ENCODE assay signal across 1 cellular context in the genomic region with DNA sequence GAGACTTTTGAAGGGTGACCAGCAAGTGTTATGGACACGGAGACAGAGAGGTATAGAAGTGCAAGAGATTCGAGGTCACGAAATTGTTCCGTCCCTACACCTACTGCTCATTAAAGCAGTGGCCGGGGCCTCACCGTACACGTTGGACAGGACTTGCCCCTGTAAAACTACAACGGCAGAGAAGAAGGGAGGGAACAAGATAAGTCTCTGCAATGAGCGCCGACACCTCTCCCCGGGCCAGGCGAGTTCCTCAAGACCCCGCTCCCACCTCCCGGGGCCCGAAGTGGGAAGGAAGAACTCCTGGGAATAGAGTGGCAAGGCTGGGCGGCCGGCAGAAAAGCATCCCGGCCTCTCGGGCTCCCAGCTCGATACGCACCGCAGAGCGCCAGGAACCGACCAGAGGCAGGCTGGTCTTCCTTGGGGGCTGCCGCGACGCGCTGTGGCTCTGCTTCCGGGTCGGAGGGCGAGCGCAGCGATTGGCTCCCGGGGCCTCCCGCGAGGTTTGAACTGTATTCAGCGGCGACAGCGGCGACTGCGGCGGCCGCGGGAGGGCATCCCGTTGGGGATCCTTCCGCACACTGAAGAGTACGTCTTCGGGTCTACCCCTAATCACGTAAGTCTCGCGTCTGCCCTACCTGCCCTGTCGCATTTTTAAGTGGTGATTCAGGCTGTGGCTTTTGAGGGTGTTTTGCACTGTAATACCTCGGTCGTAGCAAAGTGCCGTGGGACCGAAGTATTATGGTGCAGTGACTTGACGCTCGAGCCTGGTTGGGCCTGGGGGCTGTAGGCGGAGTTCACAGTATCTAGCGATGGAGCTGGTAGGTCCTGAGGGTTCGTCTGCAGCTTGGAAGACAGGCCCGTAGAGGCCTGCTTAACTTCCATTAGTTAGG.
TF ChIP-seq lines count a peak whose summit lies in the region.

A gene with protein sequence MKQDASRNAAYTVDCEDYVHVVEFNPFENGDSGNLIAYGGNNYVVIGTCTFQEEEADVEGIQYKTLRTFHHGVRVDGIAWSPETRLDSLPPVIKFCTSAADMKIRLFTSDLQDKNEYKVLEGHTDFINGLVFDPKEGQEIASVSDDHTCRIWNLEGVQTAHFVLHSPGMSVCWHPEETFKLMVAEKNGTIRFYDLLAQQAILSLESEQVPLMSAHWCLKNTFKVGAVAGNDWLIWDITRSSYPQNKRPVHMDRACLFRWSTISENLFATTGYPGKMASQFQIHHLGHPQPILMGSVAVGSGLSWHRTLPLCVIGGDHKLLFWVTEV (minus strand): TSS at position 441 of the 890 bp plus-strand sequence. CDS start 1,596 bp downstream, outside the sequence.
A gene with protein sequence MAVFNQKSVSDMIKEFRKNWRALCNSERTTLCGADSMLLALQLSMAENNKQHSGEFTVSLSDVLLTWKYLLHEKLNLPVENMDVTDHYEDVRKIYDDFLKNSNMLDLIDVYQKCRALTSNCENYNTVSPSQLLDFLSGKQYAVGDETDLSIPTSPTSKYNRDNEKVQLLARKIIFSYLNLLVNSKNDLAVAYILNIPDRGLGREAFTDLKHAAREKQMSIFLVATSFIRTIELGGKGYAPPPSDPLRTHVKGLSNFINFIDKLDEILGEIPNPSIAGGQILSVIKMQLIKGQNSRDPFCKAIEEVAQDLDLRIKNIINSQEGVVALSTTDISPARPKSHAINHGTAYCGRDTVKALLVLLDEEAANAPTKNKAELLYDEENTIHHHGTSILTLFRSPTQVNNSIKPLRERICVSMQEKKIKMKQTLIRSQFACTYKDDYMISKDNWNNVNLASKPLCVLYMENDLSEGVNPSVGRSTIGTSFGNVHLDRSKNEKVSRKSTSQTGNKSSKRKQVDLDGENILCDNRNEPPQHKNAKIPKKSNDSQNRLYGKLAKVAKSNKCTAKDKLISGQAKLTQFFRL (plus strand): TSS at position 510 of the 890 bp plus-strand sequence. CDS start 3,706 bp downstream, outside the sequence.

TF ChIP-seq in HepG2, 621 proteins besides CTCF, POLR2A, EP300 and RAD21 (continued from another document and continues in another):
- TF ChIP-seq, protein P1, sequence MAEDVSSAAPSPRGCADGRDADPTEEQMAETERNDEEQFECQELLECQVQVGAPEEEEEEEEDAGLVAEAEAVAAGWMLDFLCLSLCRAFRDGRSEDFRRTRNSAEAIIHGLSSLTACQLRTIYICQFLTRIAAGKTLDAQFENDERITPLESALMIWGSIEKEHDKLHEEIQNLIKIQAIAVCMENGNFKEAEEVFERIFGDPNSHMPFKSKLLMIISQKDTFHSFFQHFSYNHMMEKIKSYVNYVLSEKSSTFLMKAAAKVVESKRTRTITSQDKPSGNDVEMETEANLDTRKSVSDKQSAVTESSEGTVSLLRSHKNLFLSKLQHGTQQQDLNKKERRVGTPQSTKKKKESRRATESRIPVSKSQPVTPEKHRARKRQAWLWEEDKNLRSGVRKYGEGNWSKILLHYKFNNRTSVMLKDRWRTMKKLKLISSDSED (CRISPR knock-in tag; IDR thresholded peaks at IDR 0.05), result 0 out of 2 replicates have a peak, but pooled peaks have one; percentile 74
- TF ChIP-seq ZBTB21 (CRISPR knock-in tag; IDR thresholded peaks at IDR 0.05), result no peak
- TF ChIP-seq STAG1 (CRISPR knock-in tag; IDR thresholded peaks at IDR 0.05), result no peak
- TF ChIP-seq TBX2 (CRISPR knock-in tag; IDR thresholded peaks at IDR 0.05; ENCODE audit: borderline replicate concordance), result peak; percentile 82
- peak; percentile 45; the same call in 1 of the 2 replicates for TF ChIP-seq CBX5 (CRISPR knock-in tag; IDR thresholded peaks at IDR 0.05; ENCODE audit: borderline replicate concordance)
- no peak; the same call in 1 of the 2 replicates for TF ChIP-seq MEIS2 (CRISPR knock-in tag; IDR thresholded peaks at IDR 0.05)
- no peak for TF ChIP-seq ZNF10 (CRISPR knock-in tag; IDR thresholded peaks at IDR 0.05; ENCODE audit: borderline replicate concordance, low read depth)
- peak; percentile 96 for TF ChIP-seq ZMYM4 (CRISPR knock-in tag; IDR thresholded peaks at IDR 0.05)
- TF ChIP-seq ATF1 (CRISPR knock-in tag; IDR thresholded peaks at IDR 0.05), result no peak; the same call in 1 of the 2 replicates
- TF ChIP-seq THAP9 (CRISPR knock-in tag; IDR thresholded peaks at IDR 0.05; ENCODE audit: borderline replicate concordance), result peak; percentile 90; the same call in 1 of the 2 replicates
- no peak for TF ChIP-seq RFX3 (CRISPR knock-in tag; IDR thresholded peaks at IDR 0.05)
- TF ChIP-seq CENPT (CRISPR knock-in tag; IDR thresholded peaks at IDR 0.05; ENCODE audit: low read depth), result no peak
- TF ChIP-seq MED1 (CRISPR knock-in tag; IDR thresholded peaks at IDR 0.05), result peak; percentile 54
- peak; percentile 82; the same call in 1 of the 2 replicates for TF ChIP-seq ZNF614 (CRISPR knock-in tag; IDR thresholded peaks at IDR 0.05; ENCODE audit: borderline replicate concordance)
- no peak for TF ChIP-seq CREB3 (CRISPR knock-in tag; IDR thresholded peaks at IDR 0.05)
- no peak for TF ChIP-seq ETS1 (CRISPR knock-in tag; IDR thresholded peaks at IDR 0.05)
- TF ChIP-seq GATA4 (IDR thresholded peaks at IDR 0.05; ENCODE audit: borderline replicate concordance, low read depth), result 0 out of 2 replicates have a peak, but pooled peaks have one; percentile 20
- TF ChIP-seq NR2F2 (IDR thresholded peaks at IDR 0.05; ENCODE audit: borderline replicate concordance, low read depth), result no peak
- 0 out of 2 replicates have a peak, but pooled peaks have one; percentile 28 for TF ChIP-seq TP53 (CRISPR knock-in tag; conservative IDR thresholded peaks at IDR 0.05)
- peak; percentile 61 for TF ChIP-seq REL (CRISPR knock-in tag; conservative IDR thresholded peaks at IDR 0.05)
- no peak for TF ChIP-seq ZNF549 (CRISPR knock-in tag; IDR thresholded peaks at IDR 0.05)
- no peak for TF ChIP-seq CEBPZ (IDR thresholded peaks at IDR 0.05; ENCODE audit: low read length)
- peak; percentile 49; the same call in 1 of the 2 replicates for TF ChIP-seq NCOA1 (CRISPR knock-in tag; IDR thresholded peaks at IDR 0.05)
- no peak for TF ChIP-seq ZNF251 (CRISPR knock-in tag; IDR thresholded peaks at IDR 0.05)
- TF ChIP-seq GATAD1 (CRISPR knock-in tag; IDR thresholded peaks at IDR 0.05), result peak; percentile 95
- TF ChIP-seq ZNF20 (CRISPR knock-in tag; IDR thresholded peaks at IDR 0.05), result no peak
- TF ChIP-seq DNMT1 (CRISPR knock-in tag; IDR thresholded peaks at IDR 0.05), result no peak
- TF ChIP-seq NBN (conservative IDR thresholded peaks at IDR 0.05), result no peak
- TF ChIP-seq ERF (CRISPR knock-in tag; IDR thresholded peaks at IDR 0.05), result peak; percentile 83; the same call in 1 of the 2 replicates
- peak; percentile 26 for TF ChIP-seq U2AF1 (optimal IDR thresholded peaks at IDR 0.05; ENCODE audit: low read depth, low read length)
- TF ChIP-seq MTA1 (CRISPR knock-in tag; IDR thresholded peaks at IDR 0.05; ENCODE audit: borderline replicate concordance), result no peak
- peak; percentile 88 for TF ChIP-seq TAF1 (CRISPR knock-in tag; IDR thresholded peaks at IDR 0.05)
- TF ChIP-seq ELF1 (CRISPR knock-in tag; IDR thresholded peaks at IDR 0.05), result peak; percentile 93
- TF ChIP-seq ZKSCAN1 (IDR thresholded peaks at IDR 0.05; ENCODE audit: low read length), result no peak
- TF ChIP-seq GMEB1 (CRISPR knock-in tag; IDR thresholded peaks at IDR 0.05; ENCODE audit: borderline replicate concordance), result peak; percentile 87
